Comparison of ENCODE assay signal across 1 cellular context in the genomic region with DNA sequence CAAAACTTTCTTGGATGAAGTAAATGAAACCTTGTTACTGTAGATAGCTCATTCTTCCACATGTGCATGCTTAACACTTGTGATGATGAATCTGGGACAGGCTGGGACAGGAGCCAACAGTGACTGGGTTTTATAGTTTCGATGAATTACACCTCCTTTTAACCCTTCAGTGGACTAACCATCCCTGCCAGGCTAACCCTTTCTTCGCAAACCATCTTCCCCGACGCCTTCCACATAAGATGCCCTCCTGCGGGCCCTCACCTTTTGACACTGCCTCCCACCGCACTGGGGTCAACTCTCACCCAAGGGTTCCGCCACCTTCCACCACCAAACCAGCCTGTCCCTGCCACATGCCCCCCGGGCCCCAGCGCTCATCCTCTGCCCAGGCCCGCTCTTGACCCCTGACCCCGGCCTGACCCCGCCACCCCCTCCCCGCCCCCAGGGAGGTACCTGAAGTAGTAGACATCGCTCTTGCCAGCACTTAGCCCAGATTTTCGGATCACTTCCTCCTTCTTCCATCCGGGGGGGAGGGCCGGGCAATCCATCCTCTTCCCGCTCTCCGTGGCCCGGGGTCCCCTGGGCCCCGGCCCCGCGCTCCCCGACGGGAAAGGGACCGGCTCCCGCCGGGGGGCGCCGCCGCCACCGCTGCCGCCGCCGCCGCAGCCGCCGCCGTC.
TF ChIP-seq lines count a peak whose summit lies in the region.

No MANE protein-coding gene starts in this region.

TF ChIP-seq in H1, 55 proteins besides CTCF, POLR2A, EP300 and RAD21:
- TF ChIP-seq CEBPB (IDR thresholded peaks at IDR 0.05; ENCODE audit: low read depth, low read length) (no peak), GTF2F1 (IDR thresholded peaks at IDR 0.05; ENCODE audit: borderline replicate concordance, low read depth, low read length) (no peak), RXRA (IDR thresholded peaks at IDR 0.05; ENCODE audit: insufficient read depth, low read depth, low read length) (peak; percentile 8; the same call in 1 of the 2 replicates), SIN3A (conservative IDR thresholded peaks at IDR 0.05 in 1 of 2, IDR thresholded peaks at IDR 0.05 in 1 of 2; ENCODE audit: low read depth in 1 of 2, low read length in 2 of 2) (0 out of 4 replicates have a peak, but pooled peaks of 1 of the 2 experiments have one; percentile 11), KDM4A (IDR thresholded peaks at IDR 0.05; ENCODE audit: low read depth, low read length, severe bottlenecking) (peak; percentile 19)
